In genomic region chr10:73743905-73744689, GRCh38 we compare ENCODE assay signal across 1 cellular context.
TF ChIP-seq lines count a peak whose summit lies in the region.

A gene with protein sequence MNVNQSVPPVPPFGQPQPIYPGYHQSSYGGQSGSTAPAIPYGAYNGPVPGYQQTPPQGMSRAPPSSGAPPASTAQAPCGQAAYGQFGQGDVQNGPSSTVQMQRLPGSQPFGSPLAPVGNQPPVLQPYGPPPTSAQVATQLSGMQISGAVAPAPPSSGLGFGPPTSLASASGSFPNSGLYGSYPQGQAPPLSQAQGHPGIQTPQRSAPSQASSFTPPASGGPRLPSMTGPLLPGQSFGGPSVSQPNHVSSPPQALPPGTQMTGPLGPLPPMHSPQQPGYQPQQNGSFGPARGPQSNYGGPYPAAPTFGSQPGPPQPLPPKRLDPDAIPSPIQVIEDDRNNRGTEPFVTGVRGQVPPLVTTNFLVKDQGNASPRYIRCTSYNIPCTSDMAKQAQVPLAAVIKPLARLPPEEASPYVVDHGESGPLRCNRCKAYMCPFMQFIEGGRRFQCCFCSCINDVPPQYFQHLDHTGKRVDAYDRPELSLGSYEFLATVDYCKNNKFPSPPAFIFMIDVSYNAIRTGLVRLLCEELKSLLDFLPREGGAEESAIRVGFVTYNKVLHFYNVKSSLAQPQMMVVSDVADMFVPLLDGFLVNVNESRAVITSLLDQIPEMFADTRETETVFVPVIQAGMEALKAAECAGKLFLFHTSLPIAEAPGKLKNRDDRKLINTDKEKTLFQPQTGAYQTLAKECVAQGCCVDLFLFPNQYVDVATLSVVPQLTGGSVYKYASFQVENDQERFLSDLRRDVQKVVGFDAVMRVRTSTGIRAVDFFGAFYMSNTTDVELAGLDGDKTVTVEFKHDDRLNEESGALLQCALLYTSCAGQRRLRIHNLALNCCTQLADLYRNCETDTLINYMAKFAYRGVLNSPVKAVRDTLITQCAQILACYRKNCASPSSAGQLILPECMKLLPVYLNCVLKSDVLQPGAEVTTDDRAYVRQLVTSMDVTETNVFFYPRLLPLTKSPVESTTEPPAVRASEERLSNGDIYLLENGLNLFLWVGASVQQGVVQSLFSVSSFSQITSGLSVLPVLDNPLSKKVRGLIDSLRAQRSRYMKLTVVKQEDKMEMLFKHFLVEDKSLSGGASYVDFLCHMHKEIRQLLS (plus strand): TSS chr10:73744372. CDS start chr10:73746833, 2,461 bp downstream.

TF ChIP-seq in K562, 482 proteins besides CTCF, POLR2A, EP300 and RAD21 (continued from another document and continues in another):
- TF ChIP-seq UBTF (IDR thresholded peaks at IDR 0.05; ENCODE audit: borderline replicate concordance in 1 of 2, low read depth in 2 of 2, low read length in 2 of 2): no peak
- peak; percentile 99 for TF ChIP-seq GABPA (tag; conservative IDR thresholded peaks at IDR 0.05; ENCODE audit: low read depth)
- TF ChIP-seq STAT5B (CRISPR knock-in tag; IDR thresholded peaks at IDR 0.05): no peak
- TF ChIP-seq, protein P1, sequence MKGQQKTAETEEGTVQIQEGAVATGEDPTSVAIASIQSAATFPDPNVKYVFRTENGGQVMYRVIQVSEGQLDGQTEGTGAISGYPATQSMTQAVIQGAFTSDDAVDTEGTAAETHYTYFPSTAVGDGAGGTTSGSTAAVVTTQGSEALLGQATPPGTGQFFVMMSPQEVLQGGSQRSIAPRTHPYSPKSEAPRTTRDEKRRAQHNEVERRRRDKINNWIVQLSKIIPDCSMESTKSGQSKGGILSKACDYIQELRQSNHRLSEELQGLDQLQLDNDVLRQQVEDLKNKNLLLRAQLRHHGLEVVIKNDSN (CRISPR knock-in tag; IDR thresholded peaks at IDR 0.05): no peak
- no peak for TF ChIP-seq PRPF4 (IDR thresholded peaks at IDR 0.05; ENCODE audit: insufficient read depth, low read depth, low read length, poor library complexity, severe bottlenecking)
- no peak for TF ChIP-seq TCF7 (IDR thresholded peaks at IDR 0.05; ENCODE audit: borderline replicate concordance)
- TF ChIP-seq ZZZ3 (IDR thresholded peaks at IDR 0.05): peak; percentile 93
- TF ChIP-seq HSF4 (CRISPR knock-in tag; IDR thresholded peaks at IDR 0.05; ENCODE audit: borderline replicate concordance): peak; percentile 36; the same call in 1 of the 2 replicates
- TF ChIP-seq ZNF140 (CRISPR knock-in tag; IDR thresholded peaks at IDR 0.05): no peak
- TF ChIP-seq MCM2 (IDR thresholded peaks at IDR 0.05; ENCODE audit: low read depth): no peak
- no peak for TF ChIP-seq FOS (IDR thresholded peaks at IDR 0.05; ENCODE audit: extremely low read depth, insufficient read length)
- TF ChIP-seq GMEB1 (CRISPR knock-in tag; IDR thresholded peaks at IDR 0.05): peak; percentile 39
- no peak for TF ChIP-seq ATF6 (CRISPR knock-in tag; IDR thresholded peaks at IDR 0.05)
- no peak for TF ChIP-seq JUNB (CRISPR knock-in tag; conservative IDR thresholded peaks at IDR 0.05)
- no peak for TF ChIP-seq ZNF609 (CRISPR knock-in tag; IDR thresholded peaks at IDR 0.05; ENCODE audit: borderline replicate concordance)
- TF ChIP-seq ZNF174 (CRISPR knock-in tag; IDR thresholded peaks at IDR 0.05): no peak
- peak; percentile 23; the same call in 1 of the 2 replicates for TF ChIP-seq SOX6 (IDR thresholded peaks at IDR 0.05)
- TF ChIP-seq KAT2B (IDR thresholded peaks at IDR 0.05; ENCODE audit: low read depth, low read length): no peak
- TF ChIP-seq, protein P2, sequence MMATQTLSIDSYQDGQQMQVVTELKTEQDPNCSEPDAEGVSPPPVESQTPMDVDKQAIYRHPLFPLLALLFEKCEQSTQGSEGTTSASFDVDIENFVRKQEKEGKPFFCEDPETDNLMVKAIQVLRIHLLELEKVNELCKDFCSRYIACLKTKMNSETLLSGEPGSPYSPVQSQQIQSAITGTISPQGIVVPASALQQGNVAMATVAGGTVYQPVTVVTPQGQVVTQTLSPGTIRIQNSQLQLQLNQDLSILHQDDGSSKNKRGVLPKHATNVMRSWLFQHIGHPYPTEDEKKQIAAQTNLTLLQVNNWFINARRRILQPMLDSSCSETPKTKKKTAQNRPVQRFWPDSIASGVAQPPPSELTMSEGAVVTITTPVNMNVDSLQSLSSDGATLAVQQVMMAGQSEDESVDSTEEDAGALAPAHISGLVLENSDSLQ (IDR thresholded peaks at IDR 0.05): peak; percentile 84
- peak; percentile 5 to 35; a peak in 2 of 4 replicates for TF ChIP-seq KDM1A (IDR thresholded peaks at IDR 0.05)
- TF ChIP-seq HNRNPLL (IDR thresholded peaks at IDR 0.05; ENCODE audit: low read depth, low read length, poor library complexity, severe bottlenecking): peak; percentile 34
- TF ChIP-seq CREM (IDR thresholded peaks at IDR 0.05; ENCODE audit: low read depth): peak; percentile 89
- TF ChIP-seq, protein P3, sequence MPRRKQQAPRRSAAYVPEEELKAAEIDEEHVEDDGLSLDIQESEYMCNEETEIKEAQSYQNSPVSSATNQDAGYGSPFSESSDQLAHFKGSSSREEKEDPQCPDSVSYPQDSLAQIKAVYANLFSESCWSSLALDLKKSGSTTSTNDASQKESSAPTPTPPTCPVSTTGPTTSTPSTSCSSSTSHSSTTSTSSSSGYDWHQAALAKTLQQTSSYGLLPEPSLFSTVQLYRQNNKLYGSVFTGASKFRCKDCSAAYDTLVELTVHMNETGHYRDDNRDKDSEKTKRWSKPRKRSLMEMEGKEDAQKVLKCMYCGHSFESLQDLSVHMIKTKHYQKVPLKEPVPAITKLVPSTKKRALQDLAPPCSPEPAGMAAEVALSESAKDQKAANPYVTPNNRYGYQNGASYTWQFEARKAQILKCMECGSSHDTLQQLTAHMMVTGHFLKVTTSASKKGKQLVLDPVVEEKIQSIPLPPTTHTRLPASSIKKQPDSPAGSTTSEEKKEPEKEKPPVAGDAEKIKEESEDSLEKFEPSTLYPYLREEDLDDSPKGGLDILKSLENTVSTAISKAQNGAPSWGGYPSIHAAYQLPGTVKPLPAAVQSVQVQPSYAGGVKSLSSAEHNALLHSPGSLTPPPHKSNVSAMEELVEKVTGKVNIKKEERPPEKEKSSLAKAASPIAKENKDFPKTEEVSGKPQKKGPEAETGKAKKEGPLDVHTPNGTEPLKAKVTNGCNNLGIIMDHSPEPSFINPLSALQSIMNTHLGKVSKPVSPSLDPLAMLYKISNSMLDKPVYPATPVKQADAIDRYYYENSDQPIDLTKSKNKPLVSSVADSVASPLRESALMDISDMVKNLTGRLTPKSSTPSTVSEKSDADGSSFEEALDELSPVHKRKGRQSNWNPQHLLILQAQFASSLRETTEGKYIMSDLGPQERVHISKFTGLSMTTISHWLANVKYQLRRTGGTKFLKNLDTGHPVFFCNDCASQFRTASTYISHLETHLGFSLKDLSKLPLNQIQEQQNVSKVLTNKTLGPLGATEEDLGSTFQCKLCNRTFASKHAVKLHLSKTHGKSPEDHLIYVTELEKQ (CRISPR knock-in tag; IDR thresholded peaks at IDR 0.05): 0 out of 2 replicates have a peak, but pooled peaks have one; percentile 51
- TF ChIP-seq, protein P4, sequence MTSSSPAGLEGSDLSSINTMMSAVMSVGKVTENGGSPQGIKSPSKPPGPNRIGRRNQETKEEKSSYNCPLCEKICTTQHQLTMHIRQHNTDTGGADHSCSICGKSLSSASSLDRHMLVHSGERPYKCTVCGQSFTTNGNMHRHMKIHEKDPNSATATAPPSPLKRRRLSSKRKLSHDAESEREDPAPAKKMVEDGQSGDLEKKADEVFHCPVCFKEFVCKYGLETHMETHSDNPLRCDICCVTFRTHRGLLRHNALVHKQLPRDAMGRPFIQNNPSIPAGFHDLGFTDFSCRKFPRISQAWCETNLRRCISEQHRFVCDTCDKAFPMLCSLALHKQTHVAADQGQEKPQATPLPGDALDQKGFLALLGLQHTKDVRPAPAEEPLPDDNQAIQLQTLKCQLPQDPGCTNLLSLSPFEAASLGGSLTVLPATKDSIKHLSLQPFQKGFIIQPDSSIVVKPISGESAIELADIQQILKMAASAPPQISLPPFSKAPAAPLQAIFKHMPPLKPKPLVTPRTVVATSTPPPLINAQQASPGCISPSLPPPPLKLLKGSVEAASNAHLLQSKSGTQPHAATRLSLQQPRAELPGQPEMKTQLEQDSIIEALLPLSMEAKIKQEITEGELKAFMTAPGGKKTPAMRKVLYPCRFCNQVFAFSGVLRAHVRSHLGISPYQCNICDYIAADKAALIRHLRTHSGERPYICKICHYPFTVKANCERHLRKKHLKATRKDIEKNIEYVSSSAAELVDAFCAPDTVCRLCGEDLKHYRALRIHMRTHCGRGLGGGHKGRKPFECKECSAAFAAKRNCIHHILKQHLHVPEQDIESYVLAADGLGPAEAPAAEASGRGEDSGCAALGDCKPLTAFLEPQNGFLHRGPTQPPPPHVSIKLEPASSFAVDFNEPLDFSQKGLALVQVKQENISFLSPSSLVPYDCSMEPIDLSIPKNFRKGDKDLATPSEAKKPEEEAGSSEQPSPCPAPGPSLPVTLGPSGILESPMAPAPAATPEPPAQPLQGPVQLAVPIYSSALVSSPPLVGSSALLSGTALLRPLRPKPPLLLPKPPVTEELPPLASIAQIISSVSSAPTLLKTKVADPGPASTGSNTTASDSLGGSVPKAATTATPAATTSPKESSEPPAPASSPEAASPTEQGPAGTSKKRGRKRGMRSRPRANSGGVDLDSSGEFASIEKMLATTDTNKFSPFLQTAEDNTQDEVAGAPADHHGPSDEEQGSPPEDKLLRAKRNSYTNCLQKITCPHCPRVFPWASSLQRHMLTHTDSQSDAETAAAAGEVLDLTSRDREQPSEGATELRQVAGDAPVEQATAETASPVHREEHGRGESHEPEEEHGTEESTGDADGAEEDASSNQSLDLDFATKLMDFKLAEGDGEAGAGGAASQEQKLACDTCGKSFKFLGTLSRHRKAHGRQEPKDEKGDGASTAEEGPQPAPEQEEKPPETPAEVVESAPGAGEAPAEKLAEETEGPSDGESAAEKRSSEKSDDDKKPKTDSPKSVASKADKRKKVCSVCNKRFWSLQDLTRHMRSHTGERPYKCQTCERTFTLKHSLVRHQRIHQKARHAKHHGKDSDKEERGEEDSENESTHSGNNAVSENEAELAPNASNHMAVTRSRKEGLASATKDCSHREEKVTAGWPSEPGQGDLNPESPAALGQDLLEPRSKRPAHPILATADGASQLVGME (CRISPR knock-in tag; IDR thresholded peaks at IDR 0.05): no peak; the same call in 1 of the 2 replicates
